1 cellular context compared by ENCODE assay signal in the genomic region with DNA sequence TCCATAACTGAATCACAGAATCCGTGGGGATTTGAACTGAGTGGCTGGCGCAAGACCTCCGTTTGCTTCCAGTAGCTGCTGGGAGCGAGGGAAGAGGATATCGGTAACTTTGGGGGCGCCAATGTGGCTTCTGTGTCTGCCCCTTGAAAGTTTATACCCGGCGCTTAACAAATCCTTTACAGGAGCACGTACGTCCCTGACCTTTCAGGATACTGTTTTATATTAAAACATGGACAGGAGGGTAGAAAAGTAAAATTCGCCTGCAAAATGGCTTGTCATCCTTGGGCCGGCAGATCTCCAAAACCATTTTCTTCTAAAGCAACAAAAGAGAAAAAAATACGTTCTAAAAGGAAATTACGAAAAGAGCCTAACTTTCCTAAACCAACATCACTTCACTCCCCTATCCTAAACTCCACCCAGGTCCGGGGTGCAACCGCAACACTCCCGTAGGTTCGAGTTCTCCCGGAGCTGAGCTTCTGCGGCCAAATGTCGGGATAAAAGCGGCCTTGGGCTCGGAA.
TF ChIP-seq lines count a peak whose summit lies in the region.

No MANE protein-coding gene starts in this region.

TF ChIP-seq in WTC11, 78 proteins besides CTCF, POLR2A, EP300 and RAD21 (continued from another document):
- TF ChIP-seq RORB (CRISPR knock-in tag; IDR thresholded peaks at IDR 0.05) (no peak), ZNF138 (CRISPR knock-in tag; conservative IDR thresholded peaks at IDR 0.05) (no peak), ZNF232 (CRISPR knock-in tag; IDR thresholded peaks at IDR 0.05) (no peak), TP53 (CRISPR knock-in tag; IDR thresholded peaks at IDR 0.05) (no peak), SMAD3 (CRISPR knock-in tag; IDR thresholded peaks at IDR 0.05; ENCODE audit: borderline replicate concordance) (no peak)
